Comparison of ENCODE assay signal across 2 cellular contexts in the genomic region with DNA sequence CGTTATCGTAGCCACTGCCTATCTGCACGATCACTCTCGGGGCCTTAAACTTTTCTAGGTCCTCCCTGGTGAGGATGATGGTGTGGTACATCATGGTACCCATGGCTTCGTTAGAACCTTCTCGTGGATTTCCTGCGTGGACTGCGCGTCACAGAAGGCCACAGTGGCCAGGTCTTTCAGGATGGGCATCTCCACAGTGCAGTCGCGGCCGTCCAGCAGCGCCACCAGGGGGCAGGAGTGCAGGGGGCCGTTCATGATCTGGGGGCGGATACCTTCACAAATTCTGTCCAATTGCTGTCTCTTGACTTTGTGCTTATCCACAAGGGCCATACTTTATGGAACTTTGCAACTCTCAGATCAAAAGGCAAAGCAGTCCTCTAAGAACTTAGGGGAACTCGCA.
TF ChIP-seq lines count a peak whose summit lies in the region.

No MANE protein-coding gene starts in this region.

TF ChIP-seq in HCT116, 20 proteins besides CTCF, POLR2A, EP300 and RAD21 (continued from another document):
- TF ChIP-seq, protein P1, sequence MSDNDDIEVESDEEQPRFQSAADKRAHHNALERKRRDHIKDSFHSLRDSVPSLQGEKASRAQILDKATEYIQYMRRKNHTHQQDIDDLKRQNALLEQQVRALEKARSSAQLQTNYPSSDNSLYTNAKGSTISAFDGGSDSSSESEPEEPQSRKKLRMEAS (IDR thresholded peaks at IDR 0.05) = no peak
- peak; percentile 30; the same call in 1 of the 2 replicates for TF ChIP-seq EGR1 (IDR thresholded peaks at IDR 0.05; ENCODE audit: low read depth)

TF ChIP-seq in WTC11, 78 proteins besides CTCF, POLR2A, EP300 and RAD21 (continued from another document):
- TF ChIP-seq, protein P2, sequence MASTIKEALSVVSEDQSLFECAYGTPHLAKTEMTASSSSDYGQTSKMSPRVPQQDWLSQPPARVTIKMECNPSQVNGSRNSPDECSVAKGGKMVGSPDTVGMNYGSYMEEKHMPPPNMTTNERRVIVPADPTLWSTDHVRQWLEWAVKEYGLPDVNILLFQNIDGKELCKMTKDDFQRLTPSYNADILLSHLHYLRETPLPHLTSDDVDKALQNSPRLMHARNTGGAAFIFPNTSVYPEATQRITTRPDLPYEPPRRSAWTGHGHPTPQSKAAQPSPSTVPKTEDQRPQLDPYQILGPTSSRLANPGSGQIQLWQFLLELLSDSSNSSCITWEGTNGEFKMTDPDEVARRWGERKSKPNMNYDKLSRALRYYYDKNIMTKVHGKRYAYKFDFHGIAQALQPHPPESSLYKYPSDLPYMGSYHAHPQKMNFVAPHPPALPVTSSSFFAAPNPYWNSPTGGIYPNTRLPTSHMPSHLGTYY (CRISPR knock-in tag; IDR thresholded peaks at IDR 0.05) = no peak
- TF ChIP-seq HMGXB4 (CRISPR knock-in tag; IDR thresholded peaks at IDR 0.05) = no peak
- TF ChIP-seq ATF1 (CRISPR knock-in tag; IDR thresholded peaks at IDR 0.05) = no peak
- no peak for TF ChIP-seq ZNF121 (CRISPR knock-in tag; IDR thresholded peaks at IDR 0.05)
- no peak for TF ChIP-seq OVOL2 (CRISPR knock-in tag; IDR thresholded peaks at IDR 0.05; ENCODE audit: borderline replicate concordance)
- TF ChIP-seq NR3C1 (CRISPR knock-in tag; conservative IDR thresholded peaks at IDR 0.05; ENCODE audit: low read depth) = no peak
